9 cellular contexts compared by ENCODE assay signal in genomic region chr4:5460106-5460801, GRCh38.
DNase-seq lines count a peak whose midpoint lies in the region; ATAC-seq and TF ChIP-seq lines count a peak whose summit lies in the region.
"Had no signal": no experiment of that assay in that cellular context is flagged by ENCODE, and none has a peak within 500 bp of the region (broad histone marks: within the 10 kb centered on the region; RNA-seq: fewer than 3 reads in every experiment).

No MANE protein-coding gene starts in this region.

- H3K4me2 ChIP-seq in OCI-LY7 (ENCODE audit: low read length): no peak overlapping the region

- no peaks in the 10 kb centered on the region for H3K9me3 ChIP-seq in OCI-LY7 (ENCODE audit: low read length)

- no peaks in the 10 kb centered on the region for H3K27me3 Mint-ChIP-seq in activated CD4-positive, alpha-beta memory T cell treated with anti-CD3 and anti-CD28 coated beads for 36 hours
- no peaks in the 10 kb centered on the region for H3K27me3 Mint-ChIP-seq in activated CD4-positive, alpha-beta memory T cell treated with anti-CD3 and anti-CD28 coated beads, Interleukin-2, amount 10 ng/mL, durations not matched to agents 7 days and 5 days
- peaks cover 9% of the 10 kb centered on the region for H3K27me3 Mint-ChIP-seq in activated T-helper 17 cell treated with anti-CD3 and anti-CD28 coated beads, Interleukin-2, amount 50 U/mL, for 72 hours

- H3K27ac Mint-ChIP-seq in activated CD4-positive, alpha-beta memory T cell treated with anti-CD3 and anti-CD28 coated beads for 36 hours: no peak overlapping the region
- H3K27ac Mint-ChIP-seq in activated CD4-positive, alpha-beta memory T cell treated with anti-CD3 and anti-CD28 coated beads, Interleukin-2, amount 10 ng/mL, durations not matched to agents 7 days and 5 days: no peak overlapping the region
- no peak overlapping the region for H3K27ac Mint-ChIP-seq in activated T-helper 17 cell treated with anti-CD3 and anti-CD28 coated beads, Interleukin-2, amount 50 U/mL, for 72 hours

- POLR2A ChIA-PET in activated CD4-positive, alpha-beta memory T cell treated with anti-CD3 and anti-CD28 coated beads for 36 hours (lab: Charles Lee): no interaction called here
- POLR2A ChIA-PET in activated CD4-positive, alpha-beta memory T cell treated with anti-CD3 and anti-CD28 coated beads, Interleukin-2, amount 10 ng/mL, durations not matched to agents 7 days and 5 days (lab: Charles Lee): no interaction called here
- POLR2A ChIA-PET in OCI-LY7 (lab: Charles Lee): no interaction called here

- H3K9me3 Mint-ChIP-seq in activated CD4-positive, alpha-beta memory T cell treated with anti-CD3 and anti-CD28 coated beads for 36 hours: no peaks in the 10 kb centered on the region
- no peaks in the 10 kb centered on the region for H3K9me3 Mint-ChIP-seq in activated CD4-positive, alpha-beta memory T cell treated with anti-CD3 and anti-CD28 coated beads, Interleukin-2, amount 10 ng/mL, durations not matched to agents 7 days and 5 days
- H3K9me3 Mint-ChIP-seq in activated T-helper 17 cell treated with anti-CD3 and anti-CD28 coated beads, Interleukin-2, amount 50 U/mL, for 72 hours: no peaks in the 10 kb centered on the region

- no peak overlapping the region for H2AFZ ChIP-seq in OCI-LY7 (ENCODE audit: low read length)
- H2AFZ ChIP-seq: parathyroid adenoma had no signal

- peak; percentile 70 for TF ChIP-seq CTCF in OCI-LY7 (conservative IDR thresholded peaks at IDR 0.05; ENCODE audit: low read length)

- H3K36me3 ChIP-seq in OCI-LY7 (ENCODE audit: insufficient read depth, low read length): no peaks in the 10 kb centered on the region

- intact Hi-C loops in activated CD4-positive, alpha-beta memory T cell treated with anti-CD3 and anti-CD28 coated beads for 36 hours (cut with micrococcal nuclease): no loop called here
- intact Hi-C loops in OCI-LY7 (cut with micrococcal nuclease; ENCODE audit: unreplicated experiment): no loop called here

- no peak overlapping the region for H3K4me3 ChIP-seq in OCI-LY7 (ENCODE audit: low read depth, low read length, poor library complexity, severe bottlenecking)

- no peaks in the 10 kb centered on the region for H3K79me2 ChIP-seq in OCI-LY7 (ENCODE audit: insufficient read depth, low read depth, low read length)
- H3K79me2 ChIP-seq: parathyroid adenoma had no signal

- H3K4me1 ChIP-seq in OCI-LY7 (ENCODE audit: insufficient read depth, low read length, poor library complexity, severe bottlenecking): no peaks in the 10 kb centered on the region
- H3K4me1 ChIP-seq: parathyroid adenoma had no signal

- no peaks in the 10 kb centered on the region for H3K4me1 Mint-ChIP-seq in activated CD4-positive, alpha-beta memory T cell treated with anti-CD3 and anti-CD28 coated beads for 36 hours (ENCODE audit: low read depth)
- no peaks in the 10 kb centered on the region for H3K4me1 Mint-ChIP-seq in activated CD4-positive, alpha-beta memory T cell treated with anti-CD3 and anti-CD28 coated beads, Interleukin-2, amount 10 ng/mL, durations not matched to agents 7 days and 5 days
- no peaks in the 10 kb centered on the region for H3K4me1 Mint-ChIP-seq in activated T-helper 17 cell treated with anti-CD3 and anti-CD28 coated beads, Interleukin-2, amount 50 U/mL, for 72 hours

- peak; percentile 11 for DNase-seq in activated CD4-positive, alpha-beta memory T cell treated with anti-CD3 and anti-CD28 coated beads for 36 hours
- DNase-seq in activated CD4-positive, alpha-beta memory T cell treated with anti-CD3 and anti-CD28 coated beads, Interleukin-2, amount 10 ng/mL, durations not matched to agents 7 days and 5 days: no peak
- DNase-seq in OCI-LY7 (ENCODE audit: low spot score) (peak; percentile 8), fibroblast of peridontal ligament (ENCODE audit: extremely low read depth) (peak; percentile 31), renal cortical epithelial cell (ENCODE audit: low read depth) (peak; percentile 7), HPDE6-E6E7 (ENCODE audit: extremely low spot score) (no peak)
- DNase-seq in activated effector memory CD4-positive, alpha-beta T cell treated with anti-CD3 and anti-CD28 coated beads, Interleukin-2, amount 50 U/mL, for 16 hours: no peak

- H3K4me3 Mint-ChIP-seq in activated CD4-positive, alpha-beta memory T cell treated with anti-CD3 and anti-CD28 coated beads for 36 hours: no peak overlapping the region
- H3K4me3 Mint-ChIP-seq in activated CD4-positive, alpha-beta memory T cell treated with anti-CD3 and anti-CD28 coated beads, Interleukin-2, amount 10 ng/mL, durations not matched to agents 7 days and 5 days: no peak overlapping the region
- no peak overlapping the region for H3K4me3 Mint-ChIP-seq in activated T-helper 17 cell treated with anti-CD3 and anti-CD28 coated beads, Interleukin-2, amount 50 U/mL, for 72 hours

- no peaks in the 10 kb centered on the region for H4K20me1 ChIP-seq in OCI-LY7 (ENCODE audit: insufficient read depth, low read length)

- H3K9me2 ChIP-seq in OCI-LY7 (ENCODE audit: insufficient read depth, low read length): no peaks in the 10 kb centered on the region

- CTCF ChIA-PET in activated CD4-positive, alpha-beta memory T cell treated with anti-CD3 and anti-CD28 coated beads for 36 hours (lab: Charles Lee): interaction anchor here (1.1 kb wide), 1 partner anchor 466 kb away, joined by 3 read pairs; no protein-coding TSS in a partner anchor
- CTCF ChIA-PET in activated CD4-positive, alpha-beta memory T cell treated with anti-CD3 and anti-CD28 coated beads, Interleukin-2, amount 10 ng/mL, durations not matched to agents 7 days and 5 days (lab: Charles Lee): no interaction called here
- CTCF ChIA-PET in OCI-LY7 (lab: Charles Lee; ENCODE audit: unreplicated experiment): no interaction called here

- H3K27ac ChIP-seq in OCI-LY7 (ENCODE audit: low read depth, low read length, poor library complexity, severe bottlenecking): no peak overlapping the region
- H3K27ac ChIP-seq: parathyroid adenoma had no signal

- no peak for ATAC-seq in activated T-helper 17 cell treated with anti-CD3 and anti-CD28 coated beads, Interleukin-2, amount 50 U/mL, for 72 hours (replicated peaks)

- no peaks in the 10 kb centered on the region for H3K36me3 Mint-ChIP-seq in activated CD4-positive, alpha-beta memory T cell treated with anti-CD3 and anti-CD28 coated beads for 36 hours
- H3K36me3 Mint-ChIP-seq in activated CD4-positive, alpha-beta memory T cell treated with anti-CD3 and anti-CD28 coated beads, Interleukin-2, amount 10 ng/mL, durations not matched to agents 7 days and 5 days (ENCODE audit: low read depth): no peaks in the 10 kb centered on the region
- no peaks in the 10 kb centered on the region for H3K36me3 Mint-ChIP-seq in activated T-helper 17 cell treated with anti-CD3 and anti-CD28 coated beads, Interleukin-2, amount 50 U/mL, for 72 hours (ENCODE audit: low read depth)

- BruUV-seq in OCI-LY7 (replicated peaks; lab: Mats Ljungman, UMichigan): no TSS peak

Comparison
In these comparisons a context has a peak if more than half of its experiments do, and no peak if none do; other contexts are left out.
1. DNase-seq: peak in activated CD4-positive, alpha-beta memory T cell treated with anti-CD3 and anti-CD28 coated beads for 36 hours (single experiment), OCI-LY7 (single experiment), fibroblast of peridontal ligament (single experiment) and renal cortical epithelial cell (single experiment); none in activated CD4-positive, alpha-beta memory T cell treated with anti-CD3 and anti-CD28 coated beads, Interleukin-2, amount 10 ng/mL, durations not matched to agents 7 days and 5 days (single experiment), HPDE6-E6E7 (single experiment) and activated effector memory CD4-positive, alpha-beta T cell treated with anti-CD3 and anti-CD28 coated beads, Interleukin-2, amount 50 U/mL, for 16 hours (single experiment).